13 cellular contexts compared by ENCODE assay signal in the genomic region with DNA sequence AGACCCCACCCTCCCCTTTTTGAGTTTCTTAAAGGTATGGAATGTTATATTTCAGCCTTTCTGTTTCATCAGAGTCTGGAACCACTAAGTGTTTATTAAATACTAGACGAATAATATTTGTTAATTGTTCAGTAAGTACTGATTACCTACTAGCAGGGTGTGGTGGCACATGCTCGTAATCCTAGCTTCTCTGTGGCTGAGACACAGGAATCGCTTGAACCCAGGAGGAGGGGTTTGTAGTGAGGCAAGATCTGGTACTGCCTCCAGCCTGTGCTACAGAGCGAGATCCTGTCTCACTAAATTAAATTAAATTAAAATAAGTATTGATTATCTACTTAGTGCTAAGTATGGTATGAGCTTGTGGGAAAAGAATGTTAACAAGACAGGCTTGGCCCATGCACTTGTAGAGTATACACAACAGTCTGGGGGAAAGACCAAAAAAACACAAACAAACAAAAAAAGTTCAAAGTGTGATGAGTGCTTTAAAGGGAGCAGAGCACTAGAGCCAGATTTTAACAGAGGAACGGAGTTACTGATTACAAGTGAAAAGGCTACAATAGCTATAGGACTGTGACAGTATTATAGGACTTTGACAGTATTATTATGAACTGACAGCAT. TPM values are rescaled to one million over a fixed set of nuclear protein-coding genes. Genes with fewer than 3 reads are reported as not detected.
DNase-seq lines count a peak whose midpoint lies in the region; ATAC-seq, FAIRE-seq and TF ChIP-seq lines count a peak whose summit lies in the region.
"Had no signal": no experiment of that assay in that cellular context is flagged by ENCODE, and none has a peak within 500 bp of the region (broad histone marks: within the 10 kb centered on the region; RNA-seq: fewer than 3 reads in every experiment).

No MANE protein-coding gene starts in this region.

- peaks cover 94% of the 10 kb centered on the region for H3K79me2 ChIP-seq in PC-3 (ENCODE audit: low read length)
- H3K79me2 ChIP-seq in smooth muscle cell (ENCODE audit: low read depth): peaks cover 90% of the 10 kb centered on the region

- CTCF ChIA-PET in PC-3 (lab: Charles Lee): no interaction called here

- H3K27me3 ChIP-seq in PC-3 (ENCODE audit: low read length) (no peaks in the 10 kb centered on the region), smooth muscle cell (ENCODE audit: low read depth) (no peaks in the 10 kb centered on the region)
- H3K27me3 ChIP-seq: foreskin keratinocyte had no signal

- H3K4me1 ChIP-seq in PC-3 (ENCODE audit: insufficient read depth, low read length): peaks cover 21% of the 10 kb centered on the region
- peaks cover 23% of the 10 kb centered on the region for H3K4me1 ChIP-seq in smooth muscle cell (ENCODE audit: low read depth)

- POLR2A ChIA-PET in PC-3 (lab: Charles Lee; ENCODE audit: unreplicated experiment): no interaction called here

- no peak overlapping the region for H2AFZ ChIP-seq in PC-3 (ENCODE audit: low read length)
- H2AFZ ChIP-seq in smooth muscle cell (ENCODE audit: low read depth): no peak overlapping the region

- no peak for DNase-seq in GM18507 (ENCODE audit: extremely low spot score, insufficient read length, low read depth)
- DNase-seq in PC-3: no peak
- DNase-seq in fibroblast of peridontal ligament (ENCODE audit: extremely low read depth): peak; percentile 5
- no peak for DNase-seq in smooth muscle cell (lab: John Stamatoyannopoulos, UW; ENCODE audit: unreplicated experiment)
- no peak for DNase-seq in activated effector memory CD4-positive, alpha-beta T cell treated with Interleukin-2 at 50 U/mL for 16 hours
- DNase-seq: activated T-cell treated with anti-CD3 and anti-CD28 coated beads, Interleukin-2, amount 50 U/mL, for 1 hour; foreskin keratinocyte; NCI-H1694; retina had no signal

- peak overlapping the region; percentile 91; the same call in 1 of the 2 replicates for H3K4me2 ChIP-seq in PC-3 (ENCODE audit: low read length)
- peak overlapping the region; percentile 91 for H3K4me2 ChIP-seq in smooth muscle cell

- no TSS peak for BruUV-seq in PC-3 (replicated peaks; lab: Mats Ljungman, UMichigan)

- H3K27ac ChIP-seq in PC-3 (ENCODE audit: low read length) (no peak overlapping the region), smooth muscle cell (ENCODE audit: low read depth) (no peak overlapping the region)
- H3K27ac ChIP-seq: foreskin keratinocyte had no signal

- WGBS in smooth muscle cell (ENCODE audit: low lambda C conversion rate): 56% methylated on average over 5 of the region's 5 CpGs

- 0 out of 2 replicates have a peak, but pooled peaks cover 4% of the 10 kb centered on the region for H4K20me1 ChIP-seq in PC-3 (ENCODE audit: low read length)
- H4K20me1 ChIP-seq in smooth muscle cell (ENCODE audit: low read depth): peaks cover 41% of the 10 kb centered on the region

- intact Hi-C loops in PC-3 (cut with micrococcal nuclease): no loop called here

- no peaks in the 10 kb centered on the region for H3F3A ChIP-seq in PC-3 (ENCODE audit: low read length, unreplicated experiment)
- H3F3A ChIP-seq in smooth muscle cell (ENCODE audit: low read depth): no peaks in the 10 kb centered on the region

- TF ChIP-seq CTCF in PC-3 (conservative IDR thresholded peaks at IDR 0.05; ENCODE audit: low read depth, low read length): no peak
- no peak for TF ChIP-seq CTCF in smooth muscle cell (IDR thresholded peaks at IDR 0.05; ENCODE audit: borderline replicate concordance, insufficient read depth, poor library complexity, severe bottlenecking)

- ATAC-seq in PC-3: no peak
- ATAC-seq in HG02763 (IDR thresholded peaks at IDR 0.05; ENCODE audit: unreplicated experiment): no peak
- ATAC-seq in GM21360 (IDR thresholded peaks at IDR 0.05; ENCODE audit: unreplicated experiment): no peak
- ATAC-seq: foreskin keratinocyte had no signal

- H3K9me3 ChIP-seq in PC-3 (ENCODE audit: low read length) (no peaks in the 10 kb centered on the region), smooth muscle cell (replicated peaks; ENCODE audit: low read depth) (no peaks in the 10 kb centered on the region)

- no peak overlapping the region for H3K9ac ChIP-seq in PC-3 (ENCODE audit: low read length)
- H3K9ac ChIP-seq in smooth muscle cell (ENCODE audit: low read depth): no peak overlapping the region

- H3K36me3 ChIP-seq in PC-3 (ENCODE audit: low read depth, low read length): no peaks in the 10 kb centered on the region
- no peaks in the 10 kb centered on the region for H3K36me3 ChIP-seq in smooth muscle cell (ENCODE audit: low read depth)

- H3K4me3 ChIP-seq in PC-3 (ENCODE audit: low read length): peak overlapping the region; percentile 88; the same call in 1 of the 2 replicates
- peak overlapping the region; percentile 92 for H3K4me3 ChIP-seq in smooth muscle cell
- H3K4me3 ChIP-seq: lung had no signal

- no peaks in the 10 kb centered on the region for H3K9me2 ChIP-seq in PC-3 (replicated peaks; ENCODE audit: low read length)

- FAIRE-seq in GM18507 (lab: Jason Lieb, UNC): peak; percentile 48
- FAIRE-seq: TTC549 had no signal

RNA-seq across cellular contexts. Expression of gene CEPT1, which starts 2.4 kb away (rescaled TPM):
- total RNA-seq in PC-3 (2014; rRNA removed): 20.6 and 29.6 TPM in 2 replicates
- total RNA-seq in smooth muscle cell: 36.8 and 44.5 TPM in 2 replicates
- 19.4 and 26.1 TPM in 2 replicates for polyA plus RNA-seq in smooth muscle cell

RNA-seq across cellular contexts. Expression of gene DRAM2, which starts 2.6 kb away (rescaled TPM):
- total RNA-seq in PC-3 (2014; rRNA removed) (25.7 and 30.0 TPM in 2 replicates), smooth muscle cell (122 and 147 TPM in 2 replicates)
- 74.1 and 80.3 TPM in 2 replicates for polyA plus RNA-seq in smooth muscle cell

RNA-seq across cellular contexts. Expression of gene DENND2D, which starts 58.0 kb away (rescaled TPM):
- 3.2 and 4.0 TPM in 2 replicates for total RNA-seq in PC-3 (2014; rRNA removed)
- total RNA-seq in smooth muscle cell: 1.1 and 3.7 TPM in 2 replicates
- polyA plus RNA-seq in smooth muscle cell: 0.75 and 2.0 TPM in 2 replicates
